In genomic region chr1:109644670-109645069, GRCh38 we compare ENCODE assay signal across 35 cellular contexts. TPM values are rescaled to one million over a fixed set of nuclear protein-coding genes. Genes with fewer than 3 reads are reported as not detected.
DNase-seq lines count a peak whose midpoint lies in the region; ATAC-seq and FAIRE-seq lines count a peak whose summit lies in the region.
"Had no signal": no experiment of that assay in that cellular context is flagged by ENCODE, and none has a peak within 500 bp of the region (broad histone marks: within the 10 kb centered on the region; RNA-seq: fewer than 3 reads in every experiment).

No MANE protein-coding gene starts in this region.

- H3K27me3 ChIP-seq in SJSA1 (replicated peaks) (no peaks in the 10 kb centered on the region), trophoblast cell (ENCODE audit: insufficient read depth, low read length) (no peaks in the 10 kb centered on the region)
- H3K27me3 ChIP-seq: BE2C, sigmoid colon had no signal

- H3K14ac ChIP-seq in trophoblast cell (ENCODE audit: low read length) = no peak overlapping the region

- peaks cover 22% of the 10 kb centered on the region for H3K4me1 ChIP-seq in SJSA1 (replicated peaks)
- peaks cover 3 to 8% of the 10 kb centered on the region in 2 experiments for H3K4me1 ChIP-seq in trophoblast cell (ENCODE audit: control insufficient read depth in 1 of 2, insufficient read depth in 2 of 2, low read length in 2 of 2)

- ATAC-seq in GM21423 (IDR thresholded peaks at IDR 0.05; ENCODE audit: unreplicated experiment) = no peak
- ATAC-seq: activated CD8-positive, alpha-beta memory T cell treated with anti-CD3 and anti-CD28 coated beads, Interleukin-2, amount 10 ng/mL, durations not matched to agents 7 days and 5 days had no signal

- no peak overlapping the region for H2BK5ac ChIP-seq in trophoblast cell (ENCODE audit: low read depth, low read length, poor library complexity)

- peaks cover 3% of the 10 kb centered on the region for H3K79me1 ChIP-seq in trophoblast cell (ENCODE audit: low read length)

- H2AFZ ChIP-seq in trophoblast cell (ENCODE audit: insufficient read depth, low read length, poor library complexity) = peak overlapping the region; percentile 27

- no peak overlapping the region for H3K4me2 ChIP-seq in trophoblast cell (ENCODE audit: low read length)

- no peak overlapping the region for H2BK120ac ChIP-seq in trophoblast cell (ENCODE audit: insufficient read depth, low read length, poor library complexity)

- no peak overlapping the region for H2AK5ac ChIP-seq in trophoblast cell (ENCODE audit: low read length)

- H4K12ac ChIP-seq in trophoblast cell (ENCODE audit: low read depth, low read length) = no peak overlapping the region

- H3K36me3 ChIP-seq in SJSA1 (no peaks in the 10 kb centered on the region), trophoblast cell (ENCODE audit: control insufficient read depth in 1 of 2, insufficient read depth in 2 of 2, low read length in 2 of 2) (no peaks in the 10 kb centered on the region)
- H3K36me3 ChIP-seq: BE2C, sigmoid colon had no signal

- H3K9ac ChIP-seq in trophoblast cell (ENCODE audit: low read length) = no peak overlapping the region

- H3K18ac ChIP-seq in trophoblast cell (ENCODE audit: low read length) = no peak overlapping the region

- no CpG with 5 or more reads among the region's 10 CpGs for WGBS in trophoblast cell (ENCODE audit: extremely low coverage, insufficient coverage, insufficient read length)

- H3K4ac ChIP-seq in trophoblast cell (ENCODE audit: low read depth, low read length) = no peak overlapping the region

- no peaks in the 10 kb centered on the region for H3K79me2 ChIP-seq in trophoblast cell (ENCODE audit: control insufficient read depth, insufficient read depth, low read length, poor library complexity)

- H2BK12ac ChIP-seq in trophoblast cell (ENCODE audit: low read length) = no peak overlapping the region

- no peak for FAIRE-seq in RCC 7860 (lab: Jason Lieb, UNC)
- FAIRE-seq: H54 had no signal

- no peak overlapping the region for H3K27ac ChIP-seq in SJSA1
- H3K27ac ChIP-seq in trophoblast cell (ENCODE audit: low read depth, low read length) = no peak overlapping the region
- H3K27ac ChIP-seq: sigmoid colon, SK-N-MC, VCaP had no signal

- no peak overlapping the region for H4K8ac ChIP-seq in trophoblast cell (ENCODE audit: low read depth, low read length)

- DNase-seq in COLO829 (ENCODE audit: low spot score) (peak; percentile 38), SJSA1 (ENCODE audit: low read depth in 1 of 2, low spot score in 2 of 2) (peak; percentile 45 to 52), fibroblast of peridontal ligament (ENCODE audit: extremely low read depth) (peak; percentile 52), trophoblast cell (peak; percentile 35 to 66), RCC 7860 (ENCODE audit: low spot score) (no peak), COR-L47 (lab: John Stamatoyannopoulos, UW) (no peak), NCI-H1417 (lab: John Stamatoyannopoulos, UW) (no peak)
- DNase-seq: activated naive CD4-positive, alpha-beta T cell treated with anti-CD3 and anti-CD28 coated beads for 36 hours; activated T-cell treated with anti-CD3 and anti-CD28 coated beads, Interleukin-2, amount 50 U/mL, for 48 hours; amniotic stem cell; BE2C; CD8-positive, alpha-beta memory T cell; effector CD8-positive, alpha-beta T cell; GDM1; kidney glomerular epithelial cell; NCI-H1048; NCI-H2029; NCI-H345; RPMI8226; sigmoid colon; stimulated activated CD4-positive, alpha-beta T cell treated with anti-CD3 and anti-CD28 coated beads, Interleukin-15, amount 100 ng/mL, for 24 hours; stimulated activated naive CD4-positive, alpha-beta T cell treated with Interleukin-2 at 50 U/mL for 16 hours had no signal

- no peak overlapping the region for H3K4me3 ChIP-seq in SJSA1
- H3K4me3 ChIP-seq in trophoblast cell (ENCODE audit: low read depth, low read length) = no peak overlapping the region
- H3K4me3 ChIP-seq: lung, sigmoid colon, SK-N-MC had no signal

- H4K91ac ChIP-seq in trophoblast cell (ENCODE audit: low read depth, low read length) = no peak overlapping the region

- H3K23ac ChIP-seq in trophoblast cell (ENCODE audit: low read length) = no peak overlapping the region

- H3K9me3 ChIP-seq in SJSA1 (replicated peaks) (no peaks in the 10 kb centered on the region), trophoblast cell (ENCODE audit: insufficient read depth, low read depth, low read length) (no peaks in the 10 kb centered on the region)
- H3K9me3 ChIP-seq: BE2C, sigmoid colon had no signal

RNA-seq across cellular contexts. Expression of gene GSTM4, which starts 11.2 kb away (rescaled TPM):
- 18.8 and 26.7 TPM in 2 replicates for total RNA-seq in SJSA1 (2014; rRNA removed; shearing (Covaris generic))
- polyA plus RNA-seq in trophoblast cell (2013) = 7.8 and 8.6 TPM in 2 replicates

RNA-seq across cellular contexts. Expression of gene GSTM2, which starts 23.2 kb away (rescaled TPM):
- total RNA-seq in SJSA1 (2014; rRNA removed; shearing (Covaris generic)) = 4.1 and 19.3 TPM in 2 replicates
- 7.6 and 7.7 TPM in 2 replicates for polyA plus RNA-seq in trophoblast cell (2013)

RNA-seq across cellular contexts. Expression of gene AMPD2, which starts 25.0 kb away (rescaled TPM):
- 47.6 and 49.2 TPM in 2 replicates for total RNA-seq in SJSA1 (2014; rRNA removed; shearing (Covaris generic))
- 31.5 and 36.1 TPM in 2 replicates for polyA plus RNA-seq in trophoblast cell (2013)

RNA-seq across cellular contexts. Expression of gene GNAT2, which starts 25.3 kb away (rescaled TPM):
- 0.16 TPM in 1 of 2 replicates, not detected in the other for total RNA-seq in SJSA1 (2014; rRNA removed; shearing (Covaris generic))
- 0.04 TPM in 1 of 2 replicates, not detected in the other for polyA plus RNA-seq in trophoblast cell (2013)
- total RNA-seq: A673; activated CD4-positive, alpha-beta T cell treated with anti-CD3 and anti-CD28 coated beads, Interleukin-2, amount 10 ng/mL, durations not matched to agents 7 days and 5 days; activated CD8-positive, alpha-beta memory T cell treated with anti-CD3 and anti-CD28 coated beads, Interleukin-2, amount 10 ng/mL, durations not matched to agents 7 days and 5 days; epithelial cell of proximal tubule; lung; sigmoid colon; T-helper 2 cell treated with Interferon-gamma antibody and Interleukin-4, amounts not matched to agents 100 ng/mL and 5 ng/mL, for 36 hours; temporal lobe had no signal
- polyA plus RNA-seq: CD8-positive, alpha-beta memory T cell; IgD-negative memory B cell had no signal

RNA-seq across cellular contexts. Expression of gene GSTM1, which starts 42.9 kb away (rescaled TPM):
- 19.0 and 26.8 TPM in 2 replicates for total RNA-seq in SJSA1 (2014; rRNA removed; shearing (Covaris generic))
- 3.6 and 3.8 TPM in 2 replicates for polyA plus RNA-seq in trophoblast cell (2013)
- total RNA-seq: activated CD8-positive, alpha-beta memory T cell treated with anti-CD3 and anti-CD28 coated beads, Interleukin-2, amount 10 ng/mL, durations not matched to agents 7 days and 5 days; activated naive CD4-positive, alpha-beta T cell treated with anti-CD3 and anti-CD28 coated beads for 36 hours; CD8-positive, alpha-beta memory T cell; epithelial cell of proximal tubule; lung; temporal lobe had no signal
- polyA plus RNA-seq: CD8-positive, alpha-beta memory T cell; IgD-negative memory B cell; neural cell had no signal

Comparison
In these comparisons a context has a peak if more than half of its experiments do, and no peak if none do; other contexts are left out.
1. DNase-seq: peak in COLO829 (single experiment), SJSA1 (2 of 2), fibroblast of peridontal ligament (single experiment) and trophoblast cell (2 of 2); none in RCC 7860 (single experiment), COR-L47 (single experiment) and NCI-H1417 (0 of 3).